8 cellular contexts compared by ENCODE assay signal in genomic region chr1:7770939-7771672, GRCh38. TPM values are rescaled to one million over a fixed set of nuclear protein-coding genes. Genes with fewer than 3 reads are reported as not detected.
DNase-seq lines count a peak whose midpoint lies in the region; ATAC-seq and TF ChIP-seq lines count a peak whose summit lies in the region.

VAMP3 (plus strand) TSS chr1:7771296; CDS start chr1:7771384, 88 bp downstream.

- intact Hi-C loops in Right ventricle myocardium inferior (cut with DNase I) = no loop called here
- intact Hi-C loops in tibial artery (cut with DNase I; ENCODE audit: low total_unique reads) = loop anchor here (2.0 kb wide), 1 partner anchor 14 kb away; the partner anchor contains the start of gene PER3

- peak within 1 kb of the TSS; percentile 85 for H2AFZ ChIP-seq in SU-DHL-6 (ENCODE audit: low read depth, low read length, severe bottlenecking)
- H2AFZ ChIP-seq in parathyroid adenoma = peak within 1 kb of the TSS; percentile 98

- H3K4me3 Mint-ChIP-seq in activated naive CD8-positive, alpha-beta T cell treated with anti-CD3 and anti-CD28 coated beads for 36 hours = peak within 1 kb of the TSS; percentile 89

- peaks cover 28% of the 10 kb centered on the region for H3K27me3 Mint-ChIP-seq in activated naive CD8-positive, alpha-beta T cell treated with anti-CD3 and anti-CD28 coated beads for 36 hours

- peak within 1 kb of the TSS; percentile 63 for H3K4me2 ChIP-seq in SU-DHL-6 (ENCODE audit: low read depth, low read length, poor library complexity, severe bottlenecking)
- H3K4me2 ChIP-seq in parathyroid adenoma (ENCODE audit: low read length) = peak within 1 kb of the TSS; percentile 98

- DNase-seq in DMS79 treated with DMSO at 0.1 percent for 48 hours (lab: John Stamatoyannopoulos, UW) (peak; percentile 75), LNCaP clone FGC (ENCODE audit: low read depth) (peak; percentile 38), Right ventricle myocardium inferior (ENCODE audit: missing footprints) (peak; percentile 95), tibial artery (peak; percentile 82 to 93)
- peak; percentile 84 for DNase-seq in activated naive CD8-positive, alpha-beta T cell treated with anti-CD3 and anti-CD28 coated beads for 36 hours

- TF ChIP-seq CTCF in LNCaP clone FGC (IDR thresholded peaks at IDR 0.05; ENCODE audit: control insufficient read depth, extremely low read depth, insufficient read depth) (no peak), SU-DHL-6 (IDR thresholded peaks at IDR 0.05; ENCODE audit: insufficient read depth, low read length, poor library complexity, severe bottlenecking) (no peak), parathyroid adenoma (IDR thresholded peaks at IDR 0.05) (no peak), tibial artery (IDR thresholded peaks at IDR 0.05) (no peak)

- H3K27me3 ChIP-seq in SU-DHL-6 (ENCODE audit: low read length) (0 out of 2 replicates have a peak, but pooled peaks cover 2% of the 10 kb centered on the region), parathyroid adenoma (ENCODE audit: control insufficient read depth, insufficient read depth, low read length) (no peaks in the 10 kb centered on the region), tibial artery (no peaks in the 10 kb centered on the region)

- H3F3A ChIP-seq in SU-DHL-6 (ENCODE audit: insufficient read depth) = no peaks in the 10 kb centered on the region

- H3K27ac ChIP-seq in SU-DHL-6 (ENCODE audit: low read depth, low read length) (no peak within 1 kb of the TSS), parathyroid adenoma (peak within 1 kb of the TSS; percentile 72), tibial artery (peak within 1 kb of the TSS; percentile 84 to 95)

- H3K4me1 Mint-ChIP-seq in activated naive CD8-positive, alpha-beta T cell treated with anti-CD3 and anti-CD28 coated beads for 36 hours = peaks cover 27% of the 10 kb centered on the region

- H3K36me3 Mint-ChIP-seq in activated naive CD8-positive, alpha-beta T cell treated with anti-CD3 and anti-CD28 coated beads for 36 hours = peaks cover 17% of the 10 kb centered on the region

- H3K4me3 ChIP-seq in LNCaP clone FGC (ENCODE audit: low read depth, low read length) (peak within 1 kb of the TSS; percentile 97), SU-DHL-6 (ENCODE audit: insufficient read depth, low read length, poor library complexity, severe bottlenecking) (peak within 1 kb of the TSS; percentile 92), parathyroid adenoma (ENCODE audit: low read depth, low read length) (peak within 1 kb of the TSS; percentile 85), tibial artery (peak within 1 kb of the TSS; percentile 91 to 99)

- H3K9me3 Mint-ChIP-seq in activated naive CD8-positive, alpha-beta T cell treated with anti-CD3 and anti-CD28 coated beads for 36 hours = no peaks in the 10 kb centered on the region

- H4K20me1 ChIP-seq in SU-DHL-6 (ENCODE audit: low read depth, low read length) = no peaks in the 10 kb centered on the region

- peaks cover 2% of the 10 kb centered on the region for H3K4me1 ChIP-seq in parathyroid adenoma
- peaks cover 0 to 25% (median 16%) of the 10 kb centered on the region in 4 donors for H3K4me1 ChIP-seq in tibial artery

- no peaks in the 10 kb centered on the region for H3K9me2 ChIP-seq in SU-DHL-6 (replicated peaks; ENCODE audit: insufficient read depth, low read length)

- no peaks in the 10 kb centered on the region for H3K9me3 ChIP-seq in SU-DHL-6 (ENCODE audit: insufficient read depth, low read length)
- no peaks in the 10 kb centered on the region for H3K9me3 ChIP-seq in parathyroid adenoma (ENCODE audit: control insufficient read depth, low read length)
- no peaks in the 10 kb centered on the region for H3K9me3 ChIP-seq in tibial artery

- H3K9ac ChIP-seq in SU-DHL-6 (ENCODE audit: low read length) (peak within 1 kb of the TSS; percentile 86), parathyroid adenoma (peak within 1 kb of the TSS; percentile 28)

- peaks cover 9% of the 10 kb centered on the region for H3K79me2 ChIP-seq in SU-DHL-6 (ENCODE audit: insufficient read depth, low read length)
- H3K79me2 ChIP-seq in parathyroid adenoma = peaks cover 6% of the 10 kb centered on the region

- peak; percentile 77 for ATAC-seq in GM21723 (IDR thresholded peaks at IDR 0.05; ENCODE audit: unreplicated experiment)
- ATAC-seq in Right ventricle myocardium inferior = peak; percentile 98

- peak within 1 kb of the TSS; percentile 76 for H3K27ac Mint-ChIP-seq in activated naive CD8-positive, alpha-beta T cell treated with anti-CD3 and anti-CD28 coated beads for 36 hours

- H3K36me3 ChIP-seq in SU-DHL-6 (ENCODE audit: low read length) (0 out of 2 replicates have a peak, but pooled peaks cover 3% of the 10 kb centered on the region), parathyroid adenoma (ENCODE audit: control insufficient read depth, insufficient read depth, low read length) (no peaks in the 10 kb centered on the region), tibial artery (peaks cover 7 to 16% (median 12%) of the 10 kb centered on the region in 3 donors)

RNA-seq across cellular contexts. Expression of gene VAMP3, which starts in this region (rescaled TPM):
- total RNA-seq in activated naive CD8-positive, alpha-beta T cell treated with anti-CD3 and anti-CD28 coated beads for 36 hours = 10 to 100 TPM; 15.1 to 18.5 TPM
- 68.6 TPM for total RNA-seq in Right ventricle myocardium inferior

Comparison
In these comparisons a context has a peak if more than half of its experiments do, and no peak if none do; other contexts are left out.
1. DNase-seq: peak in every context shown above with its lines; median percentile 95 in Right ventricle myocardium inferior; 88 in tibial artery; 84 in activated naive CD8-positive, alpha-beta T cell treated with anti-CD3 and anti-CD28 coated beads for 36 hours; 75 in DMS79 treated with DMSO at 0.1 percent for 48 hours; 38 in LNCaP clone FGC.